8 cellular contexts compared by ENCODE assay signal in the genomic region with DNA sequence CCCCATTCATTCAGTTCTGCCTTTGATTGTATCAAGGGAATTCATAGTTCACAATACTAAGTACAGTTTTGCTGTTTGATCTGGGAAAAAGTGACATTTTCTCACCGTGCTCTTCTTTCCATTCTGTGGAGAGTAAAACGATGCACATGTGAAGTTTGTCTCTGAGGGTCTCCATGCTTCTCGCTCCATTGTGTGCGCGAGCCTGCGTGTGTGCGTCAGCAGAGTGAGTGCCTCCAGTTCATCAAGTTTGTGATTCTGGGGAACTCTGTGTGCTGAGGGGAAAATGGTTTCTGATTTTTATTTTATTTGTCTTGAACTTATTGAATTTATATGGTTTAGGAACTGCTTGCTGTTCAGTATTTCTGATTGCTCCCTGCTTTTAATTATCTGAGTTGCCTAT. TPM values are rescaled to one million over a fixed set of nuclear protein-coding genes. Genes with fewer than 3 reads are reported as not detected.
A peak's percentile ranks its signal among the peaks of the same experiment; 100 is the strongest.
DNase-seq lines count a peak whose midpoint lies in the region; ATAC-seq and TF ChIP-seq lines count a peak whose summit lies in the region.

No MANE protein-coding gene starts in this region.

- no peak for ATAC-seq in HG02759 (IDR thresholded peaks at IDR 0.05; ENCODE audit: unreplicated experiment)

- H4K20me1 ChIP-seq in hepatocyte (ENCODE audit: insufficient read depth, poor library complexity, severe bottlenecking), result no peaks in the 10 kb centered on the region

- TF ChIP-seq CTCF in MCF 10A (IDR thresholded peaks at IDR 0.05; ENCODE audit: unreplicated experiment) (no peak), breast epithelium (IDR thresholded peaks at IDR 0.05) (no peak), hepatocyte (IDR thresholded peaks at IDR 0.05; ENCODE audit: poor library complexity) (no peak)

- H3K36me3 Mint-ChIP-seq in MCF 10A (ENCODE audit: insufficient read depth, unreplicated experiment), result no peaks in the 10 kb centered on the region
- H3K36me3 Mint-ChIP-seq in stimulated activated naive CD8-positive, alpha-beta T cell treated with anti-CD3 and anti-CD28 coated beads, Interleukin-15, Interleukin-2, amounts not matched to agents 100 ng/mL and 50 ng/mL, for 24 hours (ENCODE audit: low read depth), result peaks cover 30% of the 10 kb centered on the region

- DNase-seq in MCF 10A (ENCODE audit: unreplicated experiment) (no peak), breast epithelium (ENCODE audit: low spot score in 2 of 2) (no peak), SJCRH30 (peak; percentile 13 to 35), hepatocyte (ENCODE audit: low spot score) (no peak), HCEC 1CT (no peak), NCI-H146 treated with DMSO at 0.1 percent for 48 hours (lab: John Stamatoyannopoulos, UW; ENCODE audit: unreplicated experiment) (no peak)

- BruUV-seq in MCF 10A (replicated peaks; lab: Mats Ljungman, UMichigan), result no TSS peak

- 41% methylated on average over 7 of the region's 7 CpGs for WGBS in hepatocyte (ENCODE audit: low lambda C conversion rate, missing lambda C conversion rate)

- H3K4me1 Mint-ChIP-seq in MCF 10A (ENCODE audit: insufficient read depth, unreplicated experiment), result peaks cover 7% of the 10 kb centered on the region
- peaks cover 61% of the 10 kb centered on the region for H3K4me1 Mint-ChIP-seq in stimulated activated naive CD8-positive, alpha-beta T cell treated with anti-CD3 and anti-CD28 coated beads, Interleukin-15, Interleukin-2, amounts not matched to agents 100 ng/mL and 50 ng/mL, for 24 hours (ENCODE audit: low read depth)

- H3K9me3 ChIP-seq in breast epithelium, result no peaks in the 10 kb centered on the region
- no peaks in the 10 kb centered on the region for H3K9me3 ChIP-seq in SJCRH30 (replicated peaks)
- H3K9me3 ChIP-seq in hepatocyte (ENCODE audit: low read depth), result no peaks in the 10 kb centered on the region

- H3K79me2 ChIP-seq in hepatocyte, result peaks cover 34% of the 10 kb centered on the region

- no peak overlapping the region for H3K27ac ChIP-seq in breast epithelium
- H3K27ac ChIP-seq in SJCRH30, result peak overlapping the region; percentile 42
- no peak overlapping the region for H3K27ac ChIP-seq in hepatocyte

- no peaks in the 10 kb centered on the region for H3K36me3 ChIP-seq in breast epithelium
- H3K36me3 ChIP-seq in SJCRH30, result no peaks in the 10 kb centered on the region
- no peaks in the 10 kb centered on the region for H3K36me3 ChIP-seq in hepatocyte (replicated peaks; ENCODE audit: insufficient read depth, low read depth)

- peaks cover 0 to 34% of the 10 kb centered on the region in 2 donors for H3K27me3 ChIP-seq in breast epithelium
- no peaks in the 10 kb centered on the region for H3K27me3 ChIP-seq in SJCRH30
- H3K27me3 ChIP-seq in hepatocyte, result no peaks in the 10 kb centered on the region

- no peaks in the 10 kb centered on the region for H3K9me3 Mint-ChIP-seq in MCF 10A (ENCODE audit: unreplicated experiment)
- no peaks in the 10 kb centered on the region for H3K9me3 Mint-ChIP-seq in stimulated activated naive CD8-positive, alpha-beta T cell treated with anti-CD3 and anti-CD28 coated beads, Interleukin-15, Interleukin-2, amounts not matched to agents 100 ng/mL and 50 ng/mL, for 24 hours

- H3K4me1 ChIP-seq in breast epithelium, result no peaks in the 10 kb centered on the region
- no peaks in the 10 kb centered on the region for H3K4me1 ChIP-seq in SJCRH30
- no peaks in the 10 kb centered on the region for H3K4me1 ChIP-seq in hepatocyte (ENCODE audit: insufficient read depth)

- no peaks in the 10 kb centered on the region for H3K9me2 ChIP-seq in hepatocyte (replicated peaks; ENCODE audit: insufficient read depth)

- H3K4me2 ChIP-seq in hepatocyte, result peak overlapping the region; percentile 84

- H3K4me3 ChIP-seq in breast epithelium (no peak overlapping the region), SJCRH30 (peak overlapping the region; percentile 75), hepatocyte (peak overlapping the region; percentile 28)

- no peak for TF ChIP-seq POLR2A in breast epithelium (IDR thresholded peaks at IDR 0.05)

- H3K27ac Mint-ChIP-seq in MCF 10A (ENCODE audit: low read depth, unreplicated experiment), result peak overlapping the region; percentile 26
- H3K27ac Mint-ChIP-seq in stimulated activated naive CD8-positive, alpha-beta T cell treated with anti-CD3 and anti-CD28 coated beads, Interleukin-15, Interleukin-2, amounts not matched to agents 100 ng/mL and 50 ng/mL, for 24 hours, result peak overlapping the region; percentile 96

- CTCF ChIA-PET in MCF 10A (lab: Yijun Ruan, JAX), result no interaction called here

- H2AFZ ChIP-seq in hepatocyte, result no peak overlapping the region

- POLR2A ChIA-PET in MCF 10A (lab: Yijun Ruan, JAX), result interaction anchor here (1.3 to 1.5 kb wide), 2 partner anchors 35 to 43 kb away, joined by 3 to 5 read pairs; no protein-coding TSS in a partner anchor

- H3K27me3 Mint-ChIP-seq in MCF 10A (ENCODE audit: insufficient read depth, unreplicated experiment), result peaks cover 52% of the 10 kb centered on the region
- no peaks in the 10 kb centered on the region for H3K27me3 Mint-ChIP-seq in stimulated activated naive CD8-positive, alpha-beta T cell treated with anti-CD3 and anti-CD28 coated beads, Interleukin-15, Interleukin-2, amounts not matched to agents 100 ng/mL and 50 ng/mL, for 24 hours

- peak overlapping the region; percentile 49 for H3K4me3 Mint-ChIP-seq in MCF 10A (ENCODE audit: unreplicated experiment)
- peak overlapping the region; percentile 93 for H3K4me3 Mint-ChIP-seq in stimulated activated naive CD8-positive, alpha-beta T cell treated with anti-CD3 and anti-CD28 coated beads, Interleukin-15, Interleukin-2, amounts not matched to agents 100 ng/mL and 50 ng/mL, for 24 hours

- intact Hi-C loops in MCF 10A (cut with micrococcal nuclease), result no loop called here
- intact Hi-C loops in breast epithelium (cut with DNase I; ENCODE audit: low total_unique reads), result no loop called here

RNA-seq across cellular contexts. Expression of a gene that starts 2.0 kb away (rescaled TPM):
- total RNA-seq in MCF 10A (2022), result 17.5 and 18.2 TPM in 2 replicates
- 10 to 100 TPM; 12.8 to 19.2 (median 15.0) TPM for total RNA-seq in breast epithelium
- 78.0 and 83.3 TPM in 2 replicates for total RNA-seq in SJCRH30 (2014; rRNA removed; shearing (Covaris generic))
- total RNA-seq in hepatocyte, result 43.3 and 48.0 TPM in 2 replicates
- 25.2 and 29.3 TPM in 2 replicates for polyA plus RNA-seq in hepatocyte

Comparison
In these comparisons a context has a peak if more than half of its experiments do, and no peak if none do; other contexts are left out.
1. DNase-seq: peak in SJCRH30 (2 of 2); none in MCF 10A (single experiment), breast epithelium (0 of 2), hepatocyte (single experiment), HCEC 1CT (single experiment) and NCI-H146 treated with DMSO at 0.1 percent for 48 hours (single experiment).
2. H3K4me3 ChIP-seq: peak in SJCRH30 (single experiment) and hepatocyte (single experiment); none in breast epithelium (0 of 3).